31 cellular contexts compared by ENCODE assay signal in the genomic region with DNA sequence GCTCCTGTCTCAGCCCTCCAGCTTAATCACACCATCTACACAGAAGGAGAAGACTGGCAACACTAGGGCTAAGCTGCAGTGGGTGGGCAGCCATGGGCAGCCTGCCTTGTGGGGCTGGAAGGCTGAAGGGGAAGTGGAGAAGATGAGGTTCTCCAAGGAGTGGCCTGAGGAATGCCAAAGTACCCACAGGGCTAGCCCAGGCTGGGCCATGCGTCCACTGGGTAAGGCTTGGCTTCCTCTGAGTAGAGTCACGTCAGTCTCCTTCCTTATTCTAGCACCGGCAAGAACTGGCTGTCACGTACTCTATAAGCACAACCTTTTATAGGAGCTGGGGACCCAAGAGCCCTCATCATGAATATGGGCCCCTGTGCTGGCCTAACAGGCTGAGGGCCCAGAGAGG.
"Had no signal": no experiment of that assay in that cellular context is flagged by ENCODE, and none has a peak within 500 bp of the region (broad histone marks: within the 10 kb centered on the region; RNA-seq: fewer than 3 reads in every experiment).

No MANE protein-coding gene starts in this region.

- H3K9ac ChIP-seq: SK-N-SH had no signal

- H3K9me2 ChIP-seq: SK-N-SH had no signal

- H3K4me1 Mint-ChIP-seq: activated CD8-positive, alpha-beta memory T cell treated with anti-CD3 and anti-CD28 coated beads, Interleukin-2, amount 10 ng/mL, durations not matched to agents 7 days and 5 days; activated naive CD8-positive, alpha-beta T cell treated with anti-CD3 and anti-CD28 coated beads, Interleukin-2, amount 50 U/mL, for 24 hours; brain had no signal

- H3K36me3 Mint-ChIP-seq: activated CD8-positive, alpha-beta memory T cell treated with anti-CD3 and anti-CD28 coated beads, Interleukin-2, amount 10 ng/mL, durations not matched to agents 7 days and 5 days; activated naive CD4-positive, alpha-beta T cell treated with anti-CD3 and anti-CD28 coated beads, Interleukin-2, amount 50 U/mL, for 72 hours; brain; WTC11 had no signal

- DNase-seq: activated CD4-positive, alpha-beta T cell treated with anti-CD3 and anti-CD28 coated beads for 48 hours; activated CD4-positive, alpha-beta T cell treated with anti-CD3 and anti-CD28 coated beads, Interleukin-2, amount 50 U/mL, for 48 hours; activated CD4-positive, CD25-positive, alpha-beta regulatory T cell treated with anti-CD3 and anti-CD28 coated beads, Interleukin-2, amount 50 U/mL, for 72 hours; activated CD8-positive, alpha-beta memory T cell treated with anti-CD3 and anti-CD28 coated beads, Interleukin-2, amount 10 ng/mL, durations not matched to agents 7 days and 5 days; activated effector memory CD4-positive, alpha-beta T cell treated with Interleukin-2 at 50 U/mL for 16 hours; activated naive CD4-positive, alpha-beta T cell; activated naive CD8-positive, alpha-beta T cell treated with anti-CD3 and anti-CD28 coated beads, Interleukin-2, amount 50 U/mL, for 24 hours; activated T-cell treated with anti-CD3 and anti-CD28 coated beads, Interleukin-2, amount 50 U/mL, for 24 hours; amniotic stem cell; Kasumi-1; KBM-7; NCI-H1092 treated with DMSO at 0.1 percent for 48 hours; NCI-H1417 treated with DMSO at 0.1 percent for 48 hours; NCI-H1694; NCI-H2029 treated with DMSO at 0.1 percent for 48 hours; NCI-H345; NCI-H510A; NCI-H526 treated with DMSO at 0.1 percent for 48 hours; NK-92 treated with Interleukin-12 subunit alpha and Interleukin-12 subunit beta, amount 100 ng/mL, for 24 hours; OCI-M1; RPMI8226; SJCRH30; SK-N-SH had no signal

- H3K9me3 Mint-ChIP-seq: activated naive CD4-positive, alpha-beta T cell treated with anti-CD3 and anti-CD28 coated beads, Interleukin-2, amount 50 U/mL, for 72 hours; activated naive CD8-positive, alpha-beta T cell treated with anti-CD3 and anti-CD28 coated beads, Interleukin-2, amount 50 U/mL, for 24 hours; activated T-cell treated with anti-CD3 and anti-CD28 coated beads, Interleukin-2, amount 50 U/mL, for 24 hours; activated T-helper 1 cell treated with anti-CD3 and anti-CD28 coated beads, Interleukin-12 subunit alpha, Interleukin-12 subunit beta, Interleukin-2, Interleukin-4 antibody, amounts not matched to agents 30 ng/mL and 10 ng/mL and 1 ng/mL, durations not matched to agents 14 hours and 24 hours and 36 hours; brain; T-helper 1 cell treated with Interleukin-12 subunit alpha and Interleukin-12 subunit beta and Interleukin-4 antibody, amounts not matched to agents 30 μg/mL and 1 μg/mL, for 36 hours; WTC11 had no signal

- H3K9me3 ChIP-seq: SJCRH30, SK-N-SH had no signal

- H3K4me1 ChIP-seq: SJCRH30 had no signal

- H3K36me3 ChIP-seq: cardiac muscle cell, SJCRH30 had no signal

- H3K4me3 Mint-ChIP-seq: activated CD8-positive, alpha-beta memory T cell treated with anti-CD3 and anti-CD28 coated beads, Interleukin-2, amount 10 ng/mL, durations not matched to agents 7 days and 5 days; activated naive CD8-positive, alpha-beta T cell treated with anti-CD3 and anti-CD28 coated beads, Interleukin-2, amount 50 U/mL, for 24 hours; activated T-cell treated with anti-CD3 and anti-CD28 coated beads, Interleukin-2, amount 50 U/mL, for 24 hours; activated T-helper 1 cell treated with anti-CD3 and anti-CD28 coated beads, Interleukin-12 subunit alpha, Interleukin-12 subunit beta, Interleukin-2, Interleukin-4 antibody, amounts not matched to agents 30 ng/mL and 10 ng/mL and 1 ng/mL, durations not matched to agents 14 hours and 24 hours and 36 hours; brain; T-helper 1 cell treated with Interleukin-12 subunit alpha and Interleukin-12 subunit beta and Interleukin-4 antibody, amounts not matched to agents 30 μg/mL and 1 μg/mL, for 36 hours; WTC11 had no signal

- H3K4me3 ChIP-seq: cardiac muscle cell, SJCRH30 had no signal

- H3K4me2 ChIP-seq: SK-N-SH had no signal

- ATAC-seq: activated CD8-positive, alpha-beta memory T cell treated with anti-CD3 and anti-CD28 coated beads, Interleukin-2, amount 10 ng/mL, durations not matched to agents 7 days and 5 days; activated naive CD4-positive, alpha-beta T cell treated with anti-CD3 and anti-CD28 coated beads, Interleukin-2, amount 50 U/mL, for 72 hours; activated naive CD8-positive, alpha-beta T cell treated with anti-CD3 and anti-CD28 coated beads, Interleukin-2, amount 50 U/mL, for 24 hours; Panc1; Right ventricle myocardium inferior; WTC11 had no signal

- H3K27ac ChIP-seq: cardiac muscle cell, SJCRH30 had no signal

- H3K27ac Mint-ChIP-seq: activated CD8-positive, alpha-beta memory T cell treated with anti-CD3 and anti-CD28 coated beads, Interleukin-2, amount 10 ng/mL, durations not matched to agents 7 days and 5 days; activated naive CD4-positive, alpha-beta T cell treated with anti-CD3 and anti-CD28 coated beads, Interleukin-2, amount 50 U/mL, for 72 hours; activated naive CD8-positive, alpha-beta T cell treated with anti-CD3 and anti-CD28 coated beads, Interleukin-2, amount 50 U/mL, for 24 hours; activated T-cell treated with anti-CD3 and anti-CD28 coated beads, Interleukin-2, amount 50 U/mL, for 24 hours; activated T-helper 1 cell treated with anti-CD3 and anti-CD28 coated beads, Interleukin-12 subunit alpha, Interleukin-12 subunit beta, Interleukin-2, Interleukin-4 antibody, amounts not matched to agents 30 ng/mL and 10 ng/mL and 1 ng/mL, durations not matched to agents 14 hours and 24 hours and 36 hours; brain; T-helper 1 cell treated with Interleukin-12 subunit alpha and Interleukin-12 subunit beta and Interleukin-4 antibody, amounts not matched to agents 30 μg/mL and 1 μg/mL, for 36 hours; WTC11 had no signal
